Comparison of ENCODE assay signal across 28 cellular contexts in genomic region chr22:32940736-32941135, GRCh38.
"Had no signal": no experiment of that assay in that cellular context is flagged by ENCODE, and none has a peak within 500 bp of the region (broad histone marks: within the 10 kb centered on the region; RNA-seq: fewer than 3 reads in every experiment).

No MANE protein-coding gene starts in this region.

- DNase-seq: naive thymus-derived CD4-positive, alpha-beta T cell; natural killer cell; occipital lobe; ovary; posterior cingulate gyrus; psoas muscle; right cardiac atrium; spleen; stimulated activated CD4-positive, alpha-beta T cell treated with anti-CD3 and anti-CD28 coated beads, Interleukin-12 subunit alpha, Interleukin-12 subunit beta, amount 100 ng/mL, for 4 hours; stimulated activated CD4-positive, alpha-beta T cell treated with anti-CD3 and anti-CD28 coated beads, Interleukin-1b, Interleukin-23, amount 100 ng/mL, for 48 hours; stimulated activated CD4-positive, alpha-beta T cell treated with anti-CD3 and anti-CD28 coated beads, Interleukin-4, amount 100 ng/mL, for 1 hour; stimulated activated CD4-positive, alpha-beta T cell treated with anti-CD3 and anti-CD28 coated beads, Interleukin-4, amount 100 ng/mL, for 4 hours; stimulated activated CD8-positive, alpha-beta memory T cell treated with anti-CD3 and anti-CD28 coated beads, Interleukin-4, amount 100 ng/mL, for 48 hours; stimulated activated naive B cell treated with anti-CD40 and anti-IgM and Interleukin-4, amounts not matched to agents 10 μg/mL and 1 μg/mL and 100 μg/mL, for 72 hours; stimulated activated naive CD4-positive, alpha-beta T cell treated with Interleukin-2 at 50 U/mL for 16 hours; stomach; thyroid gland; trophoblast cell; upper lobe of left lung had no signal

- H3K9ac ChIP-seq: neural progenitor cell, parathyroid adenoma had no signal

- H3K4me1 ChIP-seq: neural progenitor cell, parathyroid adenoma, psoas muscle, spleen, stomach, thyroid gland, tibial nerve, upper lobe of left lung, vagina had no signal

- FAIRE-seq: urothelium cell line had no signal

- ATAC-seq: naive thymus-derived CD4-positive, alpha-beta T cell; natural killer cell; psoas muscle; right cardiac atrium; sciatic nerve; stimulated activated naive B cell treated with anti-CD40 and anti-IgM and Interleukin-4, amounts not matched to agents 10 μg/mL and 1 μg/mL and 100 μg/mL, for 72 hours had no signal

- H3K9me3 ChIP-seq: ovary, thyroid gland, vagina had no signal

- H3K79me2 ChIP-seq: parathyroid adenoma had no signal

- H3K36me3 ChIP-seq: neural progenitor cell, ovary, spleen, stomach, thoracic aorta, thyroid gland, tibial nerve, upper lobe of left lung, vagina had no signal

- H2AFZ ChIP-seq: neural progenitor cell, parathyroid adenoma had no signal

- H3K4me2 ChIP-seq: neural progenitor cell, smooth muscle cell had no signal

- H3K4me3 ChIP-seq: neural progenitor cell, ovary, psoas muscle, skin epidermis, smooth muscle cell, spleen, stomach, thoracic aorta, thyroid gland, tibial nerve, upper lobe of left lung, vagina had no signal

- H3K27me3 ChIP-seq: neural progenitor cell, ovary, spleen, stomach, thyroid gland, tibial nerve, upper lobe of left lung, vagina had no signal

- H3K27ac ChIP-seq: neural progenitor cell, ovary, parathyroid adenoma, psoas muscle, skin epidermis, spleen, stomach, thoracic aorta, thyroid gland, tibial nerve, upper lobe of left lung, vagina had no signal
